1 cellular context compared by ENCODE assay signal in the genomic region with DNA sequence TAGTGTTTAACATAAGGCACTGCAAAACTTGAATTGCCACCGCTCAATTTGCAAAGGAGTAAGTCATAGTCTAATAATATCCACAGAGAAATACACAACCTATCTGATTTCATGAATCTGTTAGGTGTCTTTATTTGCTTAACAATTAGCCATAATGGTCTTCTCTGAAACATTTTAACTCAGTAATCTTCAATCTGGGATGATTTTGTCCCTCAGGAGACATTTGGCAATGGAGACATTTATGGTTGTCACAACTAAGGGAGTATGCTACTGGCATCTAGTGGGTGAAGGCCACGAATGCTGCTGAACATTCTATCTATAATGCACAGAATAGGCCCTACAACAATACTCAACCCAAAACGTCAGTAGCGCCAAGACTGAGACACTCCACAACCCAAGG.
TF ChIP-seq lines count a peak whose summit lies in the region.

No MANE protein-coding gene starts in this region.

TF ChIP-seq in liver, 16 proteins besides CTCF, POLR2A, EP300 and RAD21 (continued from another document):
- TF ChIP-seq, protein P1, sequence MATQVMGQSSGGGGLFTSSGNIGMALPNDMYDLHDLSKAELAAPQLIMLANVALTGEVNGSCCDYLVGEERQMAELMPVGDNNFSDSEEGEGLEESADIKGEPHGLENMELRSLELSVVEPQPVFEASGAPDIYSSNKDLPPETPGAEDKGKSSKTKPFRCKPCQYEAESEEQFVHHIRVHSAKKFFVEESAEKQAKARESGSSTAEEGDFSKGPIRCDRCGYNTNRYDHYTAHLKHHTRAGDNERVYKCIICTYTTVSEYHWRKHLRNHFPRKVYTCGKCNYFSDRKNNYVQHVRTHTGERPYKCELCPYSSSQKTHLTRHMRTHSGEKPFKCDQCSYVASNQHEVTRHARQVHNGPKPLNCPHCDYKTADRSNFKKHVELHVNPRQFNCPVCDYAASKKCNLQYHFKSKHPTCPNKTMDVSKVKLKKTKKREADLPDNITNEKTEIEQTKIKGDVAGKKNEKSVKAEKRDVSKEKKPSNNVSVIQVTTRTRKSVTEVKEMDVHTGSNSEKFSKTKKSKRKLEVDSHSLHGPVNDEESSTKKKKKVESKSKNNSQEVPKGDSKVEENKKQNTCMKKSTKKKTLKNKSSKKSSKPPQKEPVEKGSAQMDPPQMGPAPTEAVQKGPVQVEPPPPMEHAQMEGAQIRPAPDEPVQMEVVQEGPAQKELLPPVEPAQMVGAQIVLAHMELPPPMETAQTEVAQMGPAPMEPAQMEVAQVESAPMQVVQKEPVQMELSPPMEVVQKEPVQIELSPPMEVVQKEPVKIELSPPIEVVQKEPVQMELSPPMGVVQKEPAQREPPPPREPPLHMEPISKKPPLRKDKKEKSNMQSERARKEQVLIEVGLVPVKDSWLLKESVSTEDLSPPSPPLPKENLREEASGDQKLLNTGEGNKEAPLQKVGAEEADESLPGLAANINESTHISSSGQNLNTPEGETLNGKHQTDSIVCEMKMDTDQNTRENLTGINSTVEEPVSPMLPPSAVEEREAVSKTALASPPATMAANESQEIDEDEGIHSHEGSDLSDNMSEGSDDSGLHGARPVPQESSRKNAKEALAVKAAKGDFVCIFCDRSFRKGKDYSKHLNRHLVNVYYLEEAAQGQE (IDR thresholded peaks at IDR 0.05): no peak
- TF ChIP-seq GABPA (IDR thresholded peaks at IDR 0.05 in 1 of 2, conservative IDR thresholded peaks at IDR 0.05 in 1 of 2): no peak
